ENCODE assay signal across 32 cellular contexts in the genomic region with DNA sequence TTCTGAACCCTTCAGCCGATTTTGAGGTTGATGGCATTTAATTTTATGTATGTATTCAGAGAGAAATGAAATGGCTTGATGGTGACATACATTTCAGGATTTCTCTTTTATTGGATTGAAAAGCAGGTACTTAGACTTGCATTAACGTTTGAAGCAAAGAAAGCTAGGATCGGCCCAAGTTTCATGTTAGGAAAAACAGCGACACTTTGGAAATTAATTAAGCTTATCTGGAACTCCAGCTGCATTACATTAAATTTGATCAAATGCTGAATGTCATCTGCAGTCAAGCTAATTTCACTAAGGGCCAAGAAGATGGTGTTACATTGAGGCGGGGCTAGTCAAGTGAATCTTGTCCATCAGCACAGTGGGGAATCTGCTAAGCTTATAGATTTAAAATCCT.
DNase-seq lines count a peak whose midpoint lies in the region; TF ChIP-seq lines count a peak whose summit lies in the region.
"Had no signal": no experiment of that assay in that cellular context is flagged by ENCODE, and none has a peak within 500 bp of the region (broad histone marks: within the 10 kb centered on the region; RNA-seq: fewer than 3 reads in every experiment).

No MANE protein-coding gene starts in this region.

- H2AFZ ChIP-seq in neural cell (ENCODE audit: low read depth, low read length) (no peak overlapping the region), neural progenitor cell (replicated peaks) (no peak overlapping the region)

- H3K9ac ChIP-seq in neural cell (ENCODE audit: low read length) = peak overlapping the region; percentile 3
- H3K9ac ChIP-seq in neural progenitor cell = no peak overlapping the region
- H3K9ac ChIP-seq: BLaER1; BLaER1 treated with 17β-estradiol and CSF1 and Interleukin-3, amounts not matched to agents 10 nM and 100 nM had no signal

- POLR2A ChIA-PET in CD8-positive, alpha-beta memory T cell (lab: Charles Lee) = no interaction called here

- TF ChIP-seq EP300 in neural cell (conservative IDR thresholded peaks at IDR 0.05; ENCODE audit: poor library complexity, severe bottlenecking) (peak; percentile 75), suprapubic skin (IDR thresholded peaks at IDR 0.05) (no peak)

- H4K20me1 ChIP-seq in neural cell (ENCODE audit: insufficient read depth) (no peaks in the 10 kb centered on the region), neural progenitor cell (ENCODE audit: low read depth) (no peaks in the 10 kb centered on the region)
- H4K20me1 ChIP-seq: BLaER1; BLaER1 treated with 17β-estradiol and CSF1 and Interleukin-3, amounts not matched to agents 10 nM and 100 nM had no signal

- WGBS in suprapubic skin = 91% methylated on average over 5 of the region's 5 CpGs

- H3K4me2 ChIP-seq in neural cell (ENCODE audit: low read length) (peak overlapping the region; percentile 7), neural progenitor cell (no peak overlapping the region)
- H3K4me2 ChIP-seq: A549; BLaER1; BLaER1 treated with 17β-estradiol and CSF1 and Interleukin-3, amounts not matched to agents 10 nM and 100 nM had no signal

- H3K4me1 ChIP-seq in neural progenitor cell (peaks cover 7% of the 10 kb centered on the region), suprapubic skin (peaks cover 2% of the 10 kb centered on the region)
- no peaks in the 10 kb centered on the region for H3K4me1 ChIP-seq in CD8-positive, alpha-beta memory T cell (ENCODE audit: insufficient read depth, low read length)
- H3K4me1 ChIP-seq: BE2C; BLaER1; BLaER1 treated with 17β-estradiol and CSF1 and Interleukin-3, amounts not matched to agents 10 nM and 100 nM; Caco-2 had no signal

- H3K9me3 ChIP-seq in neural cell (ENCODE audit: low read length) = no peaks in the 10 kb centered on the region
- H3K9me3 ChIP-seq in neural progenitor cell (ENCODE audit: low read depth) = no peaks in the 10 kb centered on the region
- H3K9me3 ChIP-seq in CD8-positive, alpha-beta memory T cell (ENCODE audit: low read length) = no peaks in the 10 kb centered on the region
- H3K9me3 ChIP-seq in suprapubic skin = no peaks in the 10 kb centered on the region
- H3K9me3 ChIP-seq: A549; BE2C; BLaER1; BLaER1 treated with 17β-estradiol and CSF1 and Interleukin-3, amounts not matched to agents 10 nM and 100 nM; Caco-2 had no signal

- CTCF ChIA-PET in CD8-positive, alpha-beta memory T cell (lab: Charles Lee) = no interaction called here

- H3K36me3 ChIP-seq in neural cell (ENCODE audit: insufficient read depth, low read length) (no peaks in the 10 kb centered on the region), neural progenitor cell (no peaks in the 10 kb centered on the region), suprapubic skin (no peaks in the 10 kb centered on the region)
- H3K36me3 ChIP-seq in CD8-positive, alpha-beta memory T cell (ENCODE audit: insufficient read depth, low read length) = no peaks in the 10 kb centered on the region
- H3K36me3 ChIP-seq: BE2C; BLaER1; BLaER1 treated with 17β-estradiol and CSF1 and Interleukin-3, amounts not matched to agents 10 nM and 100 nM had no signal

- H3K9me2 ChIP-seq in neural cell (ENCODE audit: insufficient read depth, low read length) = no peaks in the 10 kb centered on the region

- DNase-seq in NCI-H82 (lab: John Stamatoyannopoulos, UW) (peak; percentile 35), NCI-H82 treated with DMSO at 0.1 percent for 48 hours (lab: John Stamatoyannopoulos, UW; ENCODE audit: unreplicated experiment) (no peak), neural progenitor cell (ENCODE audit: low spot score) (peak; percentile 35), suprapubic skin (ENCODE audit: low spot score in 2 of 2) (no peak)
- no peak for DNase-seq in CD8-positive, alpha-beta memory T cell
- DNase-seq: 8988T; ACHN; AML-193; BE2C; C1 segment of cervical spinal cord; Caco-2; Calu3; CD4-positive, alpha-beta memory T cell; CD4-positive, alpha-beta T cell; CD4-positive, CD25-positive, alpha-beta regulatory T cell; CD8-positive, alpha-beta T cell; COR-L47; DMS 273 treated with DMSO at 0.1 percent for 48 hours; DMS153; DMS53; DMS79; DMS79 treated with DMSO at 0.1 percent for 48 hours; DND-41; EL had no signal

- H3F3A ChIP-seq in neural cell (ENCODE audit: insufficient read depth, low read length, poor library complexity, severe bottlenecking) (no peaks in the 10 kb centered on the region), neural progenitor cell (ENCODE audit: low read depth) (no peaks in the 10 kb centered on the region)

- TF ChIP-seq POLR2A in suprapubic skin (IDR thresholded peaks at IDR 0.05) = no peak

- H3K79me2 ChIP-seq in neural cell (replicated peaks; ENCODE audit: insufficient read depth, low read length) (no peaks in the 10 kb centered on the region), neural progenitor cell (ENCODE audit: low read depth) (no peaks in the 10 kb centered on the region)

- H3K27me3 Mint-ChIP-seq in neural progenitor cell (ENCODE audit: insufficient read depth, low read depth) = peaks cover 3% of the 10 kb centered on the region
- H3K27me3 Mint-ChIP-seq in CD8-positive, alpha-beta memory T cell = peaks cover 3 to 18% of the 10 kb centered on the region in 2 donors
- H3K27me3 Mint-ChIP-seq: CD4-positive, CD25-positive, alpha-beta regulatory T cell had no signal

- no peaks in the 10 kb centered on the region for H3K36me3 Mint-ChIP-seq in neural progenitor cell
- no peaks in the 10 kb centered on the region for H3K36me3 Mint-ChIP-seq in CD8-positive, alpha-beta memory T cell
- H3K36me3 Mint-ChIP-seq: CD14-positive monocyte; CD4-positive, alpha-beta memory T cell; CD4-positive, CD25-positive, alpha-beta regulatory T cell; CD8-positive, alpha-beta T cell had no signal

- H3K27ac Mint-ChIP-seq in neural progenitor cell = no peak overlapping the region
- no peak overlapping the region for H3K27ac Mint-ChIP-seq in CD8-positive, alpha-beta memory T cell
- H3K27ac Mint-ChIP-seq: B cell; CD14-positive monocyte; CD4-positive, alpha-beta memory T cell; CD4-positive, alpha-beta T cell; CD4-positive, CD25-positive, alpha-beta regulatory T cell; CD8-positive, alpha-beta T cell had no signal

- H3K4me3 ChIP-seq in neural cell (ENCODE audit: low read length) (peak overlapping the region; percentile 24), neural progenitor cell (no peak overlapping the region), suprapubic skin (no peak overlapping the region)
- H3K4me3 ChIP-seq in CD8-positive, alpha-beta memory T cell (ENCODE audit: low read length) = no peak overlapping the region
- H3K4me3 ChIP-seq: A549; BLaER1; BLaER1 treated with 17β-estradiol and CSF1 and Interleukin-3, amounts not matched to agents 10 nM and 100 nM had no signal

- H3K4me1 Mint-ChIP-seq in neural progenitor cell = peaks cover 15% of the 10 kb centered on the region
- H3K4me1 Mint-ChIP-seq in CD8-positive, alpha-beta memory T cell = no peaks in the 10 kb centered on the region
- H3K4me1 Mint-ChIP-seq: B cell; CD4-positive, alpha-beta memory T cell; CD4-positive, CD25-positive, alpha-beta regulatory T cell had no signal

- peaks cover 3% of the 10 kb centered on the region for H3K9me3 Mint-ChIP-seq in neural progenitor cell
- no peaks in the 10 kb centered on the region for H3K9me3 Mint-ChIP-seq in CD8-positive, alpha-beta memory T cell
- H3K9me3 Mint-ChIP-seq: CD4-positive, alpha-beta T cell; CD8-positive, alpha-beta T cell had no signal

- H3K27me3 ChIP-seq in neural cell (ENCODE audit: insufficient read depth, low read depth, low read length) (no peaks in the 10 kb centered on the region), neural progenitor cell (no peaks in the 10 kb centered on the region), suprapubic skin (no peaks in the 10 kb centered on the region)
- no peaks in the 10 kb centered on the region for H3K27me3 ChIP-seq in CD8-positive, alpha-beta memory T cell (ENCODE audit: insufficient read depth, low read length, poor library complexity, severe bottlenecking)
- H3K27me3 ChIP-seq: BE2C; BLaER1; BLaER1 treated with 17β-estradiol and CSF1 and Interleukin-3, amounts not matched to agents 10 nM and 100 nM had no signal

- H3K4me3 Mint-ChIP-seq in neural progenitor cell = no peak overlapping the region
- H3K4me3 Mint-ChIP-seq in CD8-positive, alpha-beta memory T cell = no peak overlapping the region
- H3K4me3 Mint-ChIP-seq: B cell; CD14-positive monocyte; CD4-positive, alpha-beta memory T cell; CD4-positive, alpha-beta T cell; CD4-positive, CD25-positive, alpha-beta regulatory T cell; CD8-positive, alpha-beta T cell had no signal

- TF ChIP-seq CTCF in neural cell (IDR thresholded peaks at IDR 0.05; ENCODE audit: poor library complexity, severe bottlenecking) (no peak), neural progenitor cell (IDR thresholded peaks at IDR 0.05) (no peak), suprapubic skin (IDR thresholded peaks at IDR 0.05) (no peak)

- TF ChIP-seq RAD21 in neural cell (conservative IDR thresholded peaks at IDR 0.05) = no peak

- H3K27ac ChIP-seq in neural cell (ENCODE audit: low read length) (peak overlapping the region; percentile 67), neural progenitor cell (no peak overlapping the region), suprapubic skin (no peak overlapping the region)
- H3K27ac ChIP-seq in CD8-positive, alpha-beta memory T cell (ENCODE audit: low read depth, low read length) = no peak overlapping the region
- H3K27ac ChIP-seq: 22Rv1; A549; BLaER1; BLaER1 treated with 17β-estradiol and CSF1 and Interleukin-3, amounts not matched to agents 10 nM and 100 nM; C4-2B had no signal

TF ChIP-seq in neural cell, 6 proteins besides CTCF, POLR2A, EP300 and RAD21 (continues in another document):
- TF ChIP-seq, protein P1, sequence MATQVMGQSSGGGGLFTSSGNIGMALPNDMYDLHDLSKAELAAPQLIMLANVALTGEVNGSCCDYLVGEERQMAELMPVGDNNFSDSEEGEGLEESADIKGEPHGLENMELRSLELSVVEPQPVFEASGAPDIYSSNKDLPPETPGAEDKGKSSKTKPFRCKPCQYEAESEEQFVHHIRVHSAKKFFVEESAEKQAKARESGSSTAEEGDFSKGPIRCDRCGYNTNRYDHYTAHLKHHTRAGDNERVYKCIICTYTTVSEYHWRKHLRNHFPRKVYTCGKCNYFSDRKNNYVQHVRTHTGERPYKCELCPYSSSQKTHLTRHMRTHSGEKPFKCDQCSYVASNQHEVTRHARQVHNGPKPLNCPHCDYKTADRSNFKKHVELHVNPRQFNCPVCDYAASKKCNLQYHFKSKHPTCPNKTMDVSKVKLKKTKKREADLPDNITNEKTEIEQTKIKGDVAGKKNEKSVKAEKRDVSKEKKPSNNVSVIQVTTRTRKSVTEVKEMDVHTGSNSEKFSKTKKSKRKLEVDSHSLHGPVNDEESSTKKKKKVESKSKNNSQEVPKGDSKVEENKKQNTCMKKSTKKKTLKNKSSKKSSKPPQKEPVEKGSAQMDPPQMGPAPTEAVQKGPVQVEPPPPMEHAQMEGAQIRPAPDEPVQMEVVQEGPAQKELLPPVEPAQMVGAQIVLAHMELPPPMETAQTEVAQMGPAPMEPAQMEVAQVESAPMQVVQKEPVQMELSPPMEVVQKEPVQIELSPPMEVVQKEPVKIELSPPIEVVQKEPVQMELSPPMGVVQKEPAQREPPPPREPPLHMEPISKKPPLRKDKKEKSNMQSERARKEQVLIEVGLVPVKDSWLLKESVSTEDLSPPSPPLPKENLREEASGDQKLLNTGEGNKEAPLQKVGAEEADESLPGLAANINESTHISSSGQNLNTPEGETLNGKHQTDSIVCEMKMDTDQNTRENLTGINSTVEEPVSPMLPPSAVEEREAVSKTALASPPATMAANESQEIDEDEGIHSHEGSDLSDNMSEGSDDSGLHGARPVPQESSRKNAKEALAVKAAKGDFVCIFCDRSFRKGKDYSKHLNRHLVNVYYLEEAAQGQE (IDR thresholded peaks at IDR 0.05; ENCODE audit: borderline replicate concordance) = peak; percentile 95

Comparison
In these comparisons a context has a peak if more than half of its experiments do, and no peak if none do; other contexts are left out.
1. DNase-seq: peak in NCI-H82 (single experiment) and neural progenitor cell (single experiment); none in NCI-H82 treated with DMSO at 0.1 percent for 48 hours (single experiment), CD8-positive, alpha-beta memory T cell (0 of 5) and suprapubic skin (0 of 2).